In genomic region chr16:56199164-56199563, GRCh38 we compare ENCODE assay signal across 11 cellular contexts.
DNase-seq lines count a peak whose midpoint lies in the region; ATAC-seq and TF ChIP-seq lines count a peak whose summit lies in the region.
"Had no signal": no experiment of that assay in that cellular context is flagged by ENCODE, and none has a peak within 500 bp of the region (broad histone marks: within the 10 kb centered on the region; RNA-seq: fewer than 3 reads in every experiment).

No MANE protein-coding gene starts in this region.

- peak overlapping the region; percentile 31 for H3K4me3 Mint-ChIP-seq in activated naive CD8-positive, alpha-beta T cell

- in situ Hi-C loops in GM13977 (cut with MboI; ENCODE audit: low pct_unique_long_range_greater_than_20kb, low sequenced_read_pairs, unreplicated experiment) = no loop called here

- H3K27ac Mint-ChIP-seq in activated naive CD8-positive, alpha-beta T cell = peak overlapping the region; percentile 65

- no peak for TF ChIP-seq CTCF in GM13977 (IDR thresholded peaks at IDR 0.05; ENCODE audit: extremely low read depth, insufficient read depth, missing control alignments)

- H3K27me3 Mint-ChIP-seq in activated naive CD8-positive, alpha-beta T cell = peaks cover 9% of the 10 kb centered on the region

- DNase-seq in GM13977 (ENCODE audit: low spot score) (peak; percentile 49), NCI-H774 (lab: John Stamatoyannopoulos, UW) (no peak), activated gamma-delta T cell (lab: John Stamatoyannopoulos, UW) (no peak), NCI-H1048 (lab: John Stamatoyannopoulos, UW) (no peak), glomerular visceral epithelial cell (ENCODE audit: extremely low spot score) (no peak)
- DNase-seq: sigmoid colon had no signal

- H3K36me3 Mint-ChIP-seq in activated naive CD8-positive, alpha-beta T cell = no peaks in the 10 kb centered on the region

- peaks cover 39% of the 10 kb centered on the region for H3K4me1 Mint-ChIP-seq in activated naive CD8-positive, alpha-beta T cell (ENCODE audit: low read depth)

- H3K9me3 Mint-ChIP-seq in activated naive CD8-positive, alpha-beta T cell (ENCODE audit: low read depth) = no peaks in the 10 kb centered on the region

- ATAC-seq in GM19468 (IDR thresholded peaks at IDR 0.05; ENCODE audit: extremely low read depth, unreplicated experiment) (peak; percentile 38), HG03520 (IDR thresholded peaks at IDR 0.05; ENCODE audit: unreplicated experiment) (peak; percentile 40)
- ATAC-seq: esophagus mucosa, left lobe of liver had no signal
